1 cellular context compared by ENCODE assay signal in genomic region chr16:82055728-82056549, GRCh38.
TF ChIP-seq lines count a peak whose summit lies in the region.

No MANE protein-coding gene starts in this region.

TF ChIP-seq in IMR-90, 13 proteins besides CTCF, POLR2A, EP300 and RAD21:
- TF ChIP-seq MXI1 (IDR thresholded peaks at IDR 0.05; ENCODE audit: borderline replicate concordance, low read depth, low read length) (no peak), USF2 (IDR thresholded peaks at IDR 0.05; ENCODE audit: low read depth, low read length) (no peak), RFX5 (IDR thresholded peaks at IDR 0.05; ENCODE audit: low read depth, low read length) (no peak)
